9 cellular contexts compared by ENCODE assay signal in the genomic region with DNA sequence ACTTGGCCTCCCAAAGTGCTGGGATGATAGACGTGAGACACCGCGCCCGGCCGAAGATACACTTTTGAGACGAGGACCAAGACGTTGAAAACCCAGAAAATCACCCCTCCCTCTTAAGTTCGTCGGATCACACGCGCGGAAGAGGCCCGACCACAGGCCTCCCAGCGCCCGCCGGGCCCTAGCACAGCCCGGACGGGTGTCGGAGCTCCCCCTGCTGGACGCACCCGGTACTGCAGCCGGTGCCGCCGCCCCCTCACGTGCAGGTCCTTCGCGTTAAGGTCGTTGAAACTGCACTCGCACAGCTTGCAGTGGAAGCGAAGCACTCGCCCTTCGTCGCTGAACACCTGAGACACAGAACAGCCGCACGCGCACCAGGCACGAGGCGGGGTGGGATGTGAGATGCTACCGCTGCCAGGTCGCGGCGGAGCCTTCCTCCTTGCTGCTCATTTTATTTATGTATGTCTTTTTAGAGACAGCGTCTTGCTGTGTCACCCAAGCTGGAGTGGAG. TPM values are rescaled to one million over a fixed set of nuclear protein-coding genes. Genes with fewer than 3 reads are reported as not detected.
DNase-seq lines count a peak whose midpoint lies in the region; ATAC-seq and TF ChIP-seq lines count a peak whose summit lies in the region.
"Had no signal": no experiment of that assay in that cellular context is flagged by ENCODE, and none has a peak within 500 bp of the region (broad histone marks: within the 10 kb centered on the region; RNA-seq: fewer than 3 reads in every experiment).

No MANE protein-coding gene starts in this region.

- ATAC-seq in activated CD8-positive, alpha-beta memory T cell treated with anti-CD3 and anti-CD28 coated beads, Interleukin-2, amount 10 ng/mL, durations not matched to agents 7 days and 5 days: peak; percentile 95
- peak; percentile 99 for ATAC-seq in naive thymus-derived CD4-positive, alpha-beta T cell

- DNase-seq in NCI-H1436 (lab: John Stamatoyannopoulos, UW): peak; percentile 19
- DNase-seq in NCI-H1436 treated with DMSO at 0.1 percent for 48 hours (lab: John Stamatoyannopoulos, UW): no peak
- DNase-seq in NCI-H510A treated with DMSO at 0.1 percent for 48 hours (lab: John Stamatoyannopoulos, UW): peak; percentile 49
- DNase-seq in activated CD8-positive, alpha-beta memory T cell treated with anti-CD3 and anti-CD28 coated beads, Interleukin-2, amount 10 ng/mL, durations not matched to agents 7 days and 5 days: peak; percentile 92
- peak; percentile 95 for DNase-seq in endodermal cell
- DNase-seq in naive thymus-derived CD4-positive, alpha-beta T cell: peak; percentile 76 to 96 (median 89)
- DNase-seq in stimulated activated naive CD4-positive, alpha-beta T cell treated with Interleukin-2 at 50 U/mL for 16 hours (lab: John Stamatoyannopoulos, UW): peak; percentile 78
- DNase-seq in LoVo (ENCODE audit: low spot score): no peak

- H3K4me3 Mint-ChIP-seq in activated CD8-positive, alpha-beta memory T cell treated with anti-CD3 and anti-CD28 coated beads, Interleukin-2, amount 10 ng/mL, durations not matched to agents 7 days and 5 days: peak overlapping the region; percentile 30
- no peak overlapping the region for H3K4me3 Mint-ChIP-seq in endodermal cell
- peak overlapping the region in 7 of 10 donors; percentile 31 to 71 (median 66) for H3K4me3 Mint-ChIP-seq in naive thymus-derived CD4-positive, alpha-beta T cell

- no peak overlapping the region for H3K27ac Mint-ChIP-seq in activated CD8-positive, alpha-beta memory T cell treated with anti-CD3 and anti-CD28 coated beads, Interleukin-2, amount 10 ng/mL, durations not matched to agents 7 days and 5 days
- H3K27ac Mint-ChIP-seq in endodermal cell: no peak overlapping the region
- peak overlapping the region in 8 of 9 donors; percentile 20 to 81 (median 57) for H3K27ac Mint-ChIP-seq in naive thymus-derived CD4-positive, alpha-beta T cell

- H3K4me1 Mint-ChIP-seq in activated CD8-positive, alpha-beta memory T cell treated with anti-CD3 and anti-CD28 coated beads, Interleukin-2, amount 10 ng/mL, durations not matched to agents 7 days and 5 days: peaks cover 17% of the 10 kb centered on the region
- H3K4me1 Mint-ChIP-seq in endodermal cell: no peaks in the 10 kb centered on the region
- H3K4me1 Mint-ChIP-seq in naive thymus-derived CD4-positive, alpha-beta T cell: peaks cover 0 to 32% (median 18%) of the 10 kb centered on the region in 7 donors

- intact Hi-C loops in naive thymus-derived CD4-positive, alpha-beta T cell (cut with micrococcal nuclease): loop anchor here (1.0 to 5.0 kb wide), 10 partner anchors 10 to 156 kb away; a partner anchor contains a TSS

- H3K27me3 Mint-ChIP-seq in activated CD8-positive, alpha-beta memory T cell treated with anti-CD3 and anti-CD28 coated beads, Interleukin-2, amount 10 ng/mL, durations not matched to agents 7 days and 5 days: no peaks in the 10 kb centered on the region
- peaks cover 14% of the 10 kb centered on the region for H3K27me3 Mint-ChIP-seq in endodermal cell (ENCODE audit: insufficient read depth)
- H3K27me3 Mint-ChIP-seq in naive thymus-derived CD4-positive, alpha-beta T cell: no peaks in the 10 kb centered on the region

- H3K36me3 Mint-ChIP-seq in activated CD8-positive, alpha-beta memory T cell treated with anti-CD3 and anti-CD28 coated beads, Interleukin-2, amount 10 ng/mL, durations not matched to agents 7 days and 5 days: no peaks in the 10 kb centered on the region
- H3K36me3 Mint-ChIP-seq in endodermal cell (ENCODE audit: low read depth): no peaks in the 10 kb centered on the region
- H3K36me3 Mint-ChIP-seq in naive thymus-derived CD4-positive, alpha-beta T cell: no peaks in the 10 kb centered on the region

- no peaks in the 10 kb centered on the region for H3K9me3 ChIP-seq in endodermal cell (ENCODE audit: control insufficient read depth, low read length)
- H3K9me3 ChIP-seq in naive thymus-derived CD4-positive, alpha-beta T cell (ENCODE audit: control insufficient read depth in 2 of 3, low read length in 3 of 3): no peaks in the 10 kb centered on the region
- H3K9me3 ChIP-seq: BLaER1 treated with 17β-estradiol and CSF1 and Interleukin-3, amounts not matched to agents 10 nM and 100 nM had no signal

- peaks cover 5% of the 10 kb centered on the region for H3K27me3 ChIP-seq in endodermal cell (ENCODE audit: control insufficient read depth, insufficient read depth, low read length, poor library complexity, severe bottlenecking)
- no peaks in the 10 kb centered on the region for H3K27me3 ChIP-seq in naive thymus-derived CD4-positive, alpha-beta T cell (ENCODE audit: control insufficient read depth in 2 of 2, insufficient read depth in 2 of 2, low read length in 2 of 2)
- H3K27me3 ChIP-seq: BLaER1 treated with 17β-estradiol and CSF1 and Interleukin-3, amounts not matched to agents 10 nM and 100 nM had no signal

- H3K9me3 Mint-ChIP-seq in activated CD8-positive, alpha-beta memory T cell treated with anti-CD3 and anti-CD28 coated beads, Interleukin-2, amount 10 ng/mL, durations not matched to agents 7 days and 5 days (ENCODE audit: low read depth): no peaks in the 10 kb centered on the region
- H3K9me3 Mint-ChIP-seq in endodermal cell: no peaks in the 10 kb centered on the region
- peaks cover 0 to 4% (median 0%) of the 10 kb centered on the region in 11 donors for H3K9me3 Mint-ChIP-seq in naive thymus-derived CD4-positive, alpha-beta T cell

- no peaks in the 10 kb centered on the region for H3K4me1 ChIP-seq in endodermal cell (ENCODE audit: control insufficient read depth, insufficient read depth, low read length)
- H3K4me1 ChIP-seq in naive thymus-derived CD4-positive, alpha-beta T cell (ENCODE audit: control insufficient read depth in 2 of 2, insufficient read depth in 2 of 2, low read length in 2 of 2): peaks cover 0 to 13% of the 10 kb centered on the region in 2 donors

- H3K9ac ChIP-seq in endodermal cell (ENCODE audit: extremely low read depth, low read length, poor library complexity, severe bottlenecking): no peak overlapping the region
- H3K9ac ChIP-seq: BLaER1 treated with 17β-estradiol and CSF1 and Interleukin-3, amounts not matched to agents 10 nM and 100 nM had no signal

- CTCF ChIA-PET in activated CD8-positive, alpha-beta memory T cell treated with anti-CD3 and anti-CD28 coated beads, Interleukin-2, amount 10 ng/mL, durations not matched to agents 7 days and 5 days (lab: Charles Lee): interaction anchor here (0.8 to 3.9 kb wide), 24 partner anchors 10 to 379 kb away, joined by 3 to 68 read pairs (median 5); a partner anchor contains a TSS
- CTCF ChIA-PET in naive thymus-derived CD4-positive, alpha-beta T cell (lab: Charles Lee): interaction anchor here (0.5 to 2.0 kb wide), 14 partner anchors 9 to 1838 kb away, joined by 3 to 20 read pairs (median 4); a partner anchor contains a TSS

- POLR2A ChIA-PET in naive thymus-derived CD4-positive, alpha-beta T cell (lab: Charles Lee): interaction anchor here (0.7 to 2.8 kb wide), 5 partner anchors 9 to 100 kb away, joined by 3 to 43 read pairs (median 5); a partner anchor contains a TSS

- peak; percentile 99 for TF ChIP-seq CTCF in endodermal cell (conservative IDR thresholded peaks at IDR 0.05)

- 38 to 44% methylated on average over 36 to 43 of the region's 43 CpGs for WGBS in endodermal cell (ENCODE audit: insufficient coverage in 1 of 2, insufficient read length in 1 of 2), 2 experiments

- H3K27ac ChIP-seq in endodermal cell (ENCODE audit: low read depth, low read length): no peak overlapping the region
- H3K27ac ChIP-seq in naive thymus-derived CD4-positive, alpha-beta T cell (ENCODE audit: low read depth, low read length): no peak overlapping the region
- H3K27ac ChIP-seq: BLaER1 treated with 17β-estradiol and CSF1 and Interleukin-3, amounts not matched to agents 10 nM and 100 nM had no signal

- H3K4me3 ChIP-seq in endodermal cell (ENCODE audit: low read length): no peak overlapping the region
- H3K4me3 ChIP-seq in naive thymus-derived CD4-positive, alpha-beta T cell (ENCODE audit: low read length): peak overlapping the region; percentile 3
- H3K4me3 ChIP-seq: BLaER1 treated with 17β-estradiol and CSF1 and Interleukin-3, amounts not matched to agents 10 nM and 100 nM had no signal

- H3K36me3 ChIP-seq in endodermal cell (ENCODE audit: control insufficient read depth, insufficient read depth, low read length): no peaks in the 10 kb centered on the region
- no peaks in the 10 kb centered on the region for H3K36me3 ChIP-seq in naive thymus-derived CD4-positive, alpha-beta T cell (ENCODE audit: control insufficient read depth in 2 of 3, insufficient read depth in 3 of 3, low read length in 3 of 3)
- H3K36me3 ChIP-seq: BLaER1 treated with 17β-estradiol and CSF1 and Interleukin-3, amounts not matched to agents 10 nM and 100 nM had no signal

RNA-seq across cellular contexts. Expression of a gene that starts 35.7 kb away (rescaled TPM):
- 10 to 100 TPM; 26.8 to 30.8 TPM for total RNA-seq in activated CD8-positive, alpha-beta memory T cell treated with anti-CD3 and anti-CD28 coated beads, Interleukin-2, amount 10 ng/mL, durations not matched to agents 7 days and 5 days
- total RNA-seq in endodermal cell: 1 to 10 TPM; 5.7 to 5.8 TPM
- polyA plus RNA-seq in endodermal cell (2013, experiment 1 of 2): 2.2 TPM
- polyA plus RNA-seq in endodermal cell (2013, experiment 2 of 2): 1.4 TPM
- total RNA-seq in naive thymus-derived CD4-positive, alpha-beta T cell: 10 to 100 TPM in 3 of 5 experiments, 1 to 10 TPM in 2; 1.6 to 32.6 (median 14.3) TPM
- 10 to 100 TPM in 1 of 2 donors, 1 to 10 TPM in 1; 8.4 to 13.0 TPM for polyA plus RNA-seq in naive thymus-derived CD4-positive, alpha-beta T cell

RNA-seq across cellular contexts. Expression of a gene that starts 46.9 kb away (rescaled TPM):
- total RNA-seq in activated CD8-positive, alpha-beta memory T cell treated with anti-CD3 and anti-CD28 coated beads, Interleukin-2, amount 10 ng/mL, durations not matched to agents 7 days and 5 days: under 1 TPM; 0.26 TPM
- total RNA-seq in endodermal cell: 10 to 100 TPM; 16.4 to 24.6 TPM
- polyA plus RNA-seq in endodermal cell (2013, experiment 1 of 2): 13.9 TPM
- 12.6 TPM for polyA plus RNA-seq in endodermal cell (2013, experiment 2 of 2)
- total RNA-seq in naive thymus-derived CD4-positive, alpha-beta T cell: 1 to 10 TPM in 4 of 5 experiments, under 1 TPM in 1; 0.22 to 3.8 (median 1.4) TPM
- polyA plus RNA-seq in naive thymus-derived CD4-positive, alpha-beta T cell: 1 to 10 TPM; 3.4 to 5.5 TPM

RNA-seq across cellular contexts. Expression of a gene that starts 49.9 kb away (rescaled TPM):
- total RNA-seq in activated CD8-positive, alpha-beta memory T cell treated with anti-CD3 and anti-CD28 coated beads, Interleukin-2, amount 10 ng/mL, durations not matched to agents 7 days and 5 days: not detected
- not detected for total RNA-seq in endodermal cell
- polyA plus RNA-seq in endodermal cell (2013, experiment 1 of 2): not detected
- not detected for polyA plus RNA-seq in endodermal cell (2013, experiment 2 of 2)
- not detected for total RNA-seq in naive thymus-derived CD4-positive, alpha-beta T cell
- polyA plus RNA-seq in naive thymus-derived CD4-positive, alpha-beta T cell: not detected

RNA-seq across cellular contexts. Expression of a gene that starts 58.6 kb away (rescaled TPM):
- total RNA-seq in activated CD8-positive, alpha-beta memory T cell treated with anti-CD3 and anti-CD28 coated beads, Interleukin-2, amount 10 ng/mL, durations not matched to agents 7 days and 5 days: not detected
- 1 to 10 TPM in 1 of 2 donors, under 1 TPM in 1; 0.58 to 2.8 TPM for total RNA-seq in endodermal cell
- 14.9 TPM for polyA plus RNA-seq in endodermal cell (2013, experiment 1 of 2)
- 12.9 TPM for polyA plus RNA-seq in endodermal cell (2013, experiment 2 of 2)
- total RNA-seq in naive thymus-derived CD4-positive, alpha-beta T cell: not detected
- not detected for polyA plus RNA-seq in naive thymus-derived CD4-positive, alpha-beta T cell

RNA-seq across cellular contexts. Expression of a gene that starts 59.4 kb away (rescaled TPM):
- 10 to 100 TPM; 74.0 to 89.8 TPM for total RNA-seq in activated CD8-positive, alpha-beta memory T cell treated with anti-CD3 and anti-CD28 coated beads, Interleukin-2, amount 10 ng/mL, durations not matched to agents 7 days and 5 days
- 10 to 100 TPM; 38.1 to 38.9 TPM for total RNA-seq in endodermal cell
- 41.9 TPM for polyA plus RNA-seq in endodermal cell (2013, experiment 1 of 2)
- 32.2 TPM for polyA plus RNA-seq in endodermal cell (2013, experiment 2 of 2)
- 10 to 100 TPM; 34.0 to 95.2 (median 58.8) TPM for total RNA-seq in naive thymus-derived CD4-positive, alpha-beta T cell
- 100 to 1,000 TPM; 143 to 154 TPM for polyA plus RNA-seq in naive thymus-derived CD4-positive, alpha-beta T cell

Comparison
In these comparisons a context has a peak if more than half of its experiments do, and no peak if none do; other contexts are left out.
1. DNase-seq: peak in NCI-H1436 (single experiment), NCI-H510A treated with DMSO at 0.1 percent for 48 hours (single experiment), activated CD8-positive, alpha-beta memory T cell treated with anti-CD3 and anti-CD28 coated beads, Interleukin-2, amount 10 ng/mL, durations not matched to agents 7 days and 5 days (single experiment), endodermal cell (single experiment), naive thymus-derived CD4-positive, alpha-beta T cell (9 of 9) and stimulated activated naive CD4-positive, alpha-beta T cell treated with Interleukin-2 at 50 U/mL for 16 hours (single experiment); none in NCI-H1436 treated with DMSO at 0.1 percent for 48 hours (single experiment) and LoVo (single experiment).
2. H3K27ac Mint-ChIP-seq: peak in naive thymus-derived CD4-positive, alpha-beta T cell (8 of 9); none in activated CD8-positive, alpha-beta memory T cell treated with anti-CD3 and anti-CD28 coated beads, Interleukin-2, amount 10 ng/mL, durations not matched to agents 7 days and 5 days (single experiment) and endodermal cell (single experiment).